9 cellular contexts compared by ENCODE assay signal in genomic region chr12:104792570-104792969, GRCh38.
DNase-seq lines count a peak whose midpoint lies in the region; ATAC-seq, FAIRE-seq and TF ChIP-seq lines count a peak whose summit lies in the region.
"Had no signal": no experiment of that assay in that cellular context is flagged by ENCODE, and none has a peak within 500 bp of the region (broad histone marks: within the 10 kb centered on the region; RNA-seq: fewer than 3 reads in every experiment).

No MANE protein-coding gene starts in this region.

- H3K27ac ChIP-seq in K562 (ENCODE audit: extremely low read depth, low read depth, low read length) (no peak overlapping the region), upper lobe of right lung (no peak overlapping the region), MM.1S (ENCODE audit: low read length) (no peak overlapping the region)

- TF ChIP-seq CTCF in K562 (IDR thresholded peaks at IDR 0.05 in 2 of 3, conservative IDR thresholded peaks at IDR 0.05 in 1 of 3; ENCODE audit: insufficient read depth in 2 of 3, low read depth in 1 of 3, low read length in 3 of 3) (no peak), upper lobe of right lung (IDR thresholded peaks at IDR 0.05) (no peak), MM.1S (IDR thresholded peaks at IDR 0.05; ENCODE audit: low read length) (no peak)

- H4K20me1 ChIP-seq in K562 (replicated peaks; ENCODE audit: control insufficient read depth, insufficient read depth, low read length), result no peaks in the 10 kb centered on the region
- H4K20me1 ChIP-seq in MM.1S (ENCODE audit: insufficient read depth, low read length), result no peaks in the 10 kb centered on the region

- H3K9me1 ChIP-seq in K562 (ENCODE audit: control insufficient read depth, insufficient read depth, low read length), result no peaks in the 10 kb centered on the region

- H3K4me1 ChIP-seq in K562 (replicated peaks in 1 of 2; ENCODE audit: control insufficient read depth in 2 of 2, insufficient read depth in 2 of 2, low read length in 2 of 2) (peaks cover 9 to 15% of the 10 kb centered on the region in 2 experiments; a peak in 3 of 5 replicates), upper lobe of right lung (no peaks in the 10 kb centered on the region), MM.1S (ENCODE audit: low read length) (no peaks in the 10 kb centered on the region)

- H3K9ac ChIP-seq in K562 (ENCODE audit: insufficient read depth in 1 of 2, low read depth in 2 of 2, low read length in 2 of 2), result no peak overlapping the region
- no peak overlapping the region for H3K9ac ChIP-seq in MM.1S (ENCODE audit: low read length)

- H3K9me3 ChIP-seq in K562 (replicated peaks; ENCODE audit: control insufficient read depth, insufficient read depth, low read depth, low read length) (no peaks in the 10 kb centered on the region), upper lobe of right lung (no peaks in the 10 kb centered on the region), MM.1S (replicated peaks; ENCODE audit: insufficient read depth, low read length) (no peaks in the 10 kb centered on the region)

- H2AFZ ChIP-seq in K562 (ENCODE audit: low read depth, low read length), result peak overlapping the region; percentile 30
- no peak overlapping the region for H2AFZ ChIP-seq in MM.1S (ENCODE audit: low read length)

- BruUV-seq in K562 (replicated peaks; lab: Mats Ljungman, UMichigan), result no TSS peak

- no peaks in the 10 kb centered on the region for H3K9me2 ChIP-seq in MM.1S (replicated peaks; ENCODE audit: insufficient read depth, low read length)

- POLR2A ChIA-PET in K562 (lab: Yijun Ruan, JAX), result interaction anchor here (1.1 kb wide), 1 partner anchor 10 kb away, joined by 4 read pairs; no protein-coding TSS in a partner anchor

- 10% methylated on average over 4 of the region's 4 CpGs for WGBS in K562 (ENCODE audit: insufficient coverage, low coverage, missing lambda C conversion rate)

- no peak for TF ChIP-seq POLR2A in K562 (conservative IDR thresholded peaks at IDR 0.05)

- in situ Hi-C loops in K562 (cut with MboI), result no loop called here

- ATAC-seq in K562 (peak; percentile 55), upper lobe of right lung (peak; percentile 47), HG03439 (IDR thresholded peaks at IDR 0.05; ENCODE audit: unreplicated experiment) (no peak), HG03354 (IDR thresholded peaks at IDR 0.05; ENCODE audit: poor library complexity, severe bottlenecking, unreplicated experiment) (no peak)

- 0 out of 4 replicates have a peak, but pooled peaks of 1 of the 2 experiments have one; percentile 2 for TF ChIP-seq RAD21 in K562 (CRISPR knock-in tag; conservative IDR thresholded peaks at IDR 0.05 in 1 of 2, IDR thresholded peaks at IDR 0.05 in 1 of 2)

- CTCF ChIA-PET in K562 (lab: Yijun Ruan, JAX; ENCODE audit: low intra/inter-chr PET ratio), result no interaction called here

- no peaks in the 10 kb centered on the region for H3F3A ChIP-seq in MM.1S (ENCODE audit: insufficient read depth, low read length)

- no peak for TF ChIP-seq EP300 in K562 (IDR thresholded peaks at IDR 0.05; ENCODE audit: low read length)

- peak; percentile 15 for FAIRE-seq in K562 (lab: Jason Lieb, UNC)
- FAIRE-seq: GM18507 had no signal

- intact Hi-C loops in K562 (cut with micrococcal nuclease), result no loop called here
- intact Hi-C loops in upper lobe of right lung (cut with DNase I), result no loop called here

- H3K79me2 ChIP-seq in K562 (ENCODE audit: control insufficient read depth, insufficient read depth, low read length) (no peaks in the 10 kb centered on the region), MM.1S (ENCODE audit: low read length) (no peaks in the 10 kb centered on the region)

- H3K27me3 ChIP-seq in K562 (ENCODE audit: control insufficient read depth in 2 of 2, insufficient read depth in 2 of 2, low read length in 2 of 2), result 0 out of 5 replicates have a peak, but pooled peaks cover 0 to 7% of the 10 kb centered on the region in 2 experiments
- no peaks in the 10 kb centered on the region for H3K27me3 ChIP-seq in upper lobe of right lung
- no peaks in the 10 kb centered on the region for H3K27me3 ChIP-seq in MM.1S (replicated peaks; ENCODE audit: insufficient read depth, low read length)

- H3K4me2 ChIP-seq in K562 (ENCODE audit: insufficient read depth, low read length), result peak overlapping the region; percentile 15
- no peak overlapping the region for H3K4me2 ChIP-seq in MM.1S (ENCODE audit: low read depth, low read length)

- DNase-seq in HT1080 (ENCODE audit: low read depth) (peak; percentile 89), K562 (ENCODE audit: extremely low read depth in 1 of 4, low spot score in 3 of 4) (peak in 1 of 4 experiments; percentile 40), inferior parietal cortex (ENCODE audit: extremely low spot score) (peak; percentile 7), upper lobe of right lung (no peak), MM.1S (no peak)
- DNase-seq: NCI-H1092 had no signal

- no peak overlapping the region for H3K4me3 ChIP-seq in K562
- H3K4me3 ChIP-seq in upper lobe of right lung, result no peak overlapping the region
- H3K4me3 ChIP-seq in MM.1S (ENCODE audit: low read length), result no peak overlapping the region

- H3K36me3 ChIP-seq in K562 (ENCODE audit: control insufficient read depth, insufficient read depth, low read length), result no peaks in the 10 kb centered on the region
- H3K36me3 ChIP-seq in upper lobe of right lung, result no peaks in the 10 kb centered on the region
- H3K36me3 ChIP-seq in MM.1S (replicated peaks; ENCODE audit: insufficient read depth, low read length), result no peaks in the 10 kb centered on the region

TF ChIP-seq in K562, 482 proteins besides CTCF, POLR2A, EP300 and RAD21 (continues in another document):
- TF ChIP-seq ZKSCAN3 (CRISPR knock-in tag; IDR thresholded peaks at IDR 0.05) (no peak), XRCC4 (IDR thresholded peaks at IDR 0.05; ENCODE audit: extremely low read depth, insufficient read depth, insufficient read length) (no peak), NFRKB (IDR thresholded peaks at IDR 0.05; ENCODE audit: low read depth) (no peak), HNRNPLL (IDR thresholded peaks at IDR 0.05; ENCODE audit: low read depth, low read length, poor library complexity, severe bottlenecking) (no peak), ZNF3 (CRISPR knock-in tag; IDR thresholded peaks at IDR 0.05) (no peak), ZNF174 (CRISPR knock-in tag; IDR thresholded peaks at IDR 0.05) (no peak), C11orf30 (IDR thresholded peaks at IDR 0.05; ENCODE audit: low read depth) (no peak; the same call in 1 of the 2 replicates), FOXO4 (CRISPR knock-in tag; IDR thresholded peaks at IDR 0.05) (no peak), FOSL1 (tag; conservative IDR thresholded peaks at IDR 0.05) (peak; percentile 88)
- TF ChIP-seq, protein P1, sequence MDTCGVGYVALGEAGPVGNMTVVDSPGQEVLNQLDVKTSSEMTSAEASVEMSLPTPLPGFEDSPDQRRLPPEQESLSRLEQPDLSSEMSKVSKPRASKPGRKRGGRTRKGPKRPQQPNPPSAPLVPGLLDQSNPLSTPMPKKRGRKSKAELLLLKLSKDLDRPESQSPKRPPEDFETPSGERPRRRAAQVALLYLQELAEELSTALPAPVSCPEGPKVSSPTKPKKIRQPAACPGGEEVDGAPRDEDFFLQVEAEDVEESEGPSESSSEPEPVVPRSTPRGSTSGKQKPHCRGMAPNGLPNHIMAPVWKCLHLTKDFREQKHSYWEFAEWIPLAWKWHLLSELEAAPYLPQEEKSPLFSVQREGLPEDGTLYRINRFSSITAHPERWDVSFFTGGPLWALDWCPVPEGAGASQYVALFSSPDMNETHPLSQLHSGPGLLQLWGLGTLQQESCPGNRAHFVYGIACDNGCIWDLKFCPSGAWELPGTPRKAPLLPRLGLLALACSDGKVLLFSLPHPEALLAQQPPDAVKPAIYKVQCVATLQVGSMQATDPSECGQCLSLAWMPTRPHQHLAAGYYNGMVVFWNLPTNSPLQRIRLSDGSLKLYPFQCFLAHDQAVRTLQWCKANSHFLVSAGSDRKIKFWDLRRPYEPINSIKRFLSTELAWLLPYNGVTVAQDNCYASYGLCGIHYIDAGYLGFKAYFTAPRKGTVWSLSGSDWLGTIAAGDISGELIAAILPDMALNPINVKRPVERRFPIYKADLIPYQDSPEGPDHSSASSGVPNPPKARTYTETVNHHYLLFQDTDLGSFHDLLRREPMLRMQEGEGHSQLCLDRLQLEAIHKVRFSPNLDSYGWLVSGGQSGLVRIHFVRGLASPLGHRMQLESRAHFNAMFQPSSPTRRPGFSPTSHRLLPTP (IDR thresholded peaks at IDR 0.05; ENCODE audit: borderline replicate concordance, extremely low read depth, insufficient read length), result no peak
- TF ChIP-seq, protein P2, sequence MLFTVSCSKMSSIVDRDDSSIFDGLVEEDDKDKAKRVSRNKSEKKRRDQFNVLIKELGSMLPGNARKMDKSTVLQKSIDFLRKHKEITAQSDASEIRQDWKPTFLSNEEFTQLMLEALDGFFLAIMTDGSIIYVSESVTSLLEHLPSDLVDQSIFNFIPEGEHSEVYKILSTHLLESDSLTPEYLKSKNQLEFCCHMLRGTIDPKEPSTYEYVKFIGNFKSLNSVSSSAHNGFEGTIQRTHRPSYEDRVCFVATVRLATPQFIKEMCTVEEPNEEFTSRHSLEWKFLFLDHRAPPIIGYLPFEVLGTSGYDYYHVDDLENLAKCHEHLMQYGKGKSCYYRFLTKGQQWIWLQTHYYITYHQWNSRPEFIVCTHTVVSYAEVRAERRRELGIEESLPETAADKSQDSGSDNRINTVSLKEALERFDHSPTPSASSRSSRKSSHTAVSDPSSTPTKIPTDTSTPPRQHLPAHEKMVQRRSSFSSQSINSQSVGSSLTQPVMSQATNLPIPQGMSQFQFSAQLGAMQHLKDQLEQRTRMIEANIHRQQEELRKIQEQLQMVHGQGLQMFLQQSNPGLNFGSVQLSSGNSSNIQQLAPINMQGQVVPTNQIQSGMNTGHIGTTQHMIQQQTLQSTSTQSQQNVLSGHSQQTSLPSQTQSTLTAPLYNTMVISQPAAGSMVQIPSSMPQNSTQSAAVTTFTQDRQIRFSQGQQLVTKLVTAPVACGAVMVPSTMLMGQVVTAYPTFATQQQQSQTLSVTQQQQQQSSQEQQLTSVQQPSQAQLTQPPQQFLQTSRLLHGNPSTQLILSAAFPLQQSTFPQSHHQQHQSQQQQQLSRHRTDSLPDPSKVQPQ (CRISPR knock-in tag; IDR thresholded peaks at IDR 0.05; ENCODE audit: borderline replicate concordance), result no peak

Comparison
In these comparisons a context has a peak if more than half of its experiments do, and no peak if none do; other contexts are left out.
1. DNase-seq: peak in HT1080 (single experiment) and inferior parietal cortex (single experiment); none in upper lobe of right lung (single experiment) and MM.1S (single experiment).
2. ATAC-seq: peak in K562 (single experiment) and upper lobe of right lung (single experiment); none in HG03439 (single experiment) and HG03354 (single experiment).